In the genomic region with DNA sequence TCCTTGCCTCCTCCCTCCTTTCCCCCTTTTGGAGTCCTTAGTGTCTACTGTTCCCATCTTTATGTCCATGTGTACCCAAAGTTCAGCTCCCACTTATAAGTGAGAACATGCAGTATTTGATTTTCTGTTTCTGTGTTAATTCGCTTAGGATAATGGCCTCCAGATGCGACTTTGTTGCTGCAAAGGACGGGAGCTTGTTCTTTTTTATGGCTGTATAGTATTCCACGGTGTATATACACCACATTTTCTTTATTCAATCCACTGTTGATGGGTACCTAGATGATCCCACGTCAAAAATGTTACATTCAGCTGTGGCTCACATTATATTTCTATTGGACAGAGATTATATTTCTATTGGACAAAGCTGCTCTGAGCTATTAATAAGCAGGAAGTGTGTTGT, we compare ENCODE assay signal across 7 cellular contexts.
"Had no signal": no experiment of that assay in that cellular context is flagged by ENCODE, and none has a peak within 500 bp of the region (broad histone marks: within the 10 kb centered on the region; RNA-seq: fewer than 3 reads in every experiment).

No MANE protein-coding gene starts in this region.

- H3K4me2 ChIP-seq: PC-9 had no signal

- H3K4me3 ChIP-seq: MG63, PC-9, SJCRH30, SK-N-MC had no signal

- H3K36me3 ChIP-seq: MG63, SJCRH30 had no signal

- H2AFZ ChIP-seq: PC-9 had no signal

- DNase-seq: NCI-H524 treated with DMSO at 0.1 percent for 48 hours, SIG-M5 had no signal

- H3K4me1 ChIP-seq: SJCRH30 had no signal

- H3K27me3 ChIP-seq: MG63, SJCRH30 had no signal

- H3K9me3 ChIP-seq: MG63, SJCRH30 had no signal

- H3K27ac ChIP-seq: PC-9, RWPE1, SJCRH30, SK-N-MC had no signal
